21 cellular contexts compared by ENCODE assay signal in the genomic region with DNA sequence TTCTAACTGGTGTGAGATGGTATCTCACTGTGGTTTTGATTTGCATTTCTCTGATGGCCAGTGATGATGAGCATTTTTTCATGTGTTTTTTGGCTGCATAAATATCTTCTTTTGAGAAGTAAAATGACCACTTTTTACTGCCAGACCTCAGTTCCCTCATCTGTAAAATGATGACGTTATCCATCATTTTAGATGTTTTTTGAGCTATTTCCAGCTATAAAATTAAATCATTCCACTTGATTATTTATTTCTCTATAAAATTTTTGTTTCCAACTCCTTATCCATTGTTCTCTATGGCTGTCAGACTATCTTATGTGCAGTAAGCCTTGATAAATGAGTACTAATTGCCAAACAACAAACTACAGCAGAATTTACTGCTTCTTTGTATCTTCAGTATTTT. TPM values are rescaled to one million over a fixed set of nuclear protein-coding genes. Genes with fewer than 3 reads are reported as not detected.
A peak's percentile ranks its signal among the peaks of the same experiment; 100 is the strongest.
DNase-seq lines count a peak whose midpoint lies in the region; ATAC-seq, FAIRE-seq and TF ChIP-seq lines count a peak whose summit lies in the region.
"Had no signal": no experiment of that assay in that cellular context is flagged by ENCODE, and none has a peak within 500 bp of the region (broad histone marks: within the 10 kb centered on the region; RNA-seq: fewer than 3 reads in every experiment).

No MANE protein-coding gene starts in this region.

- H3K4me2 ChIP-seq in endothelial cell of umbilical vein (ENCODE audit: insufficient read depth, low read length) = no peak overlapping the region
- no peak overlapping the region for H3K4me2 ChIP-seq in skeletal muscle satellite cell (ENCODE audit: low read length)
- H3K4me2 ChIP-seq: BLaER1 had no signal

- intact Hi-C loops in endothelial cell of umbilical vein (cut with micrococcal nuclease) (no loop called here), psoas muscle (cut with DNase I) (no loop called here)

- H3K36me3 ChIP-seq in ACC112 (ENCODE audit: insufficient read depth, low read length) = no peaks in the 10 kb centered on the region
- no peaks in the 10 kb centered on the region for H3K36me3 ChIP-seq in RWPE2 (ENCODE audit: low read depth)
- H3K36me3 ChIP-seq in endothelial cell of umbilical vein (ENCODE audit: control insufficient read depth in 2 of 2, extremely low read depth in 1 of 2, insufficient read depth in 2 of 2, low read length in 2 of 2) = peaks cover 0 to 9% of the 10 kb centered on the region in 2 experiments
- H3K36me3 ChIP-seq in skeletal muscle satellite cell (ENCODE audit: insufficient read depth, low read length) = no peaks in the 10 kb centered on the region
- H3K36me3 ChIP-seq in psoas muscle (ENCODE audit: insufficient read depth in 1 of 2, low read depth in 1 of 2) = no peaks in the 10 kb centered on the region
- H3K36me3 ChIP-seq: BLaER1 had no signal

- H3K27me3 ChIP-seq in ACC112 (ENCODE audit: insufficient read depth, low read length) (no peaks in the 10 kb centered on the region), RWPE2 (ENCODE audit: insufficient read depth, poor library complexity, severe bottlenecking) (no peaks in the 10 kb centered on the region), endothelial cell of umbilical vein (ENCODE audit: control insufficient read depth in 2 of 2, insufficient read depth in 2 of 2, low read length in 2 of 2) (no peaks in the 10 kb centered on the region), skeletal muscle satellite cell (ENCODE audit: control insufficient read depth, insufficient read depth, low read length) (no peaks in the 10 kb centered on the region), psoas muscle (ENCODE audit: insufficient read depth in 3 of 3, low read length in 2 of 3) (no peaks in the 10 kb centered on the region)
- H3K27me3 ChIP-seq: BLaER1 had no signal

- H3K79me2 ChIP-seq in ACC112 (ENCODE audit: control insufficient read depth, insufficient read depth, low read length, unreplicated experiment) (no peaks in the 10 kb centered on the region), endothelial cell of umbilical vein (ENCODE audit: control insufficient read depth, insufficient read depth, low read length) (peaks cover 35% of the 10 kb centered on the region)

- no peak overlapping the region for H3K9ac ChIP-seq in endothelial cell of umbilical vein (replicated peaks; ENCODE audit: extremely low read depth, insufficient read depth, low read length)
- peak overlapping the region; percentile 76 for H3K9ac ChIP-seq in skeletal muscle satellite cell (ENCODE audit: low read depth, low read length)
- H3K9ac ChIP-seq: BLaER1 had no signal

- FAIRE-seq in endothelial cell of umbilical vein (lab: Jason Lieb, UNC) = no peak
- FAIRE-seq: A204.1, GM12892, GM18507, H1, K562 had no signal

- TF ChIP-seq CTCF in RWPE2 (IDR thresholded peaks at IDR 0.05; ENCODE audit: poor library complexity, severe bottlenecking) = no peak
- TF ChIP-seq CTCF in endothelial cell of umbilical vein (IDR thresholded peaks at IDR 0.05; ENCODE audit: extremely low read depth in 1 of 2, insufficient read depth in 1 of 2, low read depth in 1 of 2, low read length in 2 of 2) = no peak
- TF ChIP-seq CTCF in psoas muscle (IDR thresholded peaks at IDR 0.05) = no peak

- CTCF ChIA-PET in endothelial cell of umbilical vein (lab: Charles Lee) = interaction anchor here (1.0 to 2.0 kb wide), 4 partner anchors 22 to 321 kb away, joined by 3 to 17 read pairs (median 6); no protein-coding TSS in a partner anchor

- H3K9me3 ChIP-seq in RWPE2 (ENCODE audit: severe bottlenecking) = no peaks in the 10 kb centered on the region
- H3K9me3 ChIP-seq in endothelial cell of umbilical vein (replicated peaks; ENCODE audit: control insufficient read depth, insufficient read depth, low read length) = no peaks in the 10 kb centered on the region
- H3K9me3 ChIP-seq in skeletal muscle satellite cell (replicated peaks; ENCODE audit: low read length) = no peaks in the 10 kb centered on the region
- no peaks in the 10 kb centered on the region for H3K9me3 ChIP-seq in psoas muscle
- H3K9me3 ChIP-seq: BLaER1 had no signal

- no peak for ATAC-seq in RWPE2 (ENCODE audit: low read depth)
- no peak for ATAC-seq in left lobe of liver
- ATAC-seq in psoas muscle = no peak
- ATAC-seq: K562 had no signal

- DNase-seq in RWPE2 (ENCODE audit: low spot score) = no peak
- no peak for DNase-seq in endothelial cell of umbilical vein (ENCODE audit: low read depth, low spot score)
- no peak for DNase-seq in NOMO-1 treated with DMSO at 0.1 percent for 48 hours (lab: John Stamatoyannopoulos, UW; ENCODE audit: unreplicated experiment)
- no peak for DNase-seq in left lobe of liver (ENCODE audit: low spot score)
- DNase-seq in amygdala (lab: John Stamatoyannopoulos, UW) = no peak
- DNase-seq in psoas muscle = no peak
- DNase-seq: CD4-positive, alpha-beta memory T cell; DMS153; DMS79; GDM1; H9 had no signal

- peaks cover 74% of the 10 kb centered on the region for H3K4me1 ChIP-seq in ACC112 (ENCODE audit: control insufficient read depth, insufficient read depth, low read length, unreplicated experiment)
- H3K4me1 ChIP-seq in RWPE2 (ENCODE audit: insufficient read depth, poor library complexity, severe bottlenecking) = peaks cover 30% of the 10 kb centered on the region
- peaks cover 84% of the 10 kb centered on the region for H3K4me1 ChIP-seq in endothelial cell of umbilical vein (ENCODE audit: control insufficient read depth, extremely low read depth, insufficient read depth, low read length)
- peaks cover 83% of the 10 kb centered on the region for H3K4me1 ChIP-seq in skeletal muscle satellite cell (ENCODE audit: control insufficient read depth, insufficient read depth, low read length)
- no peaks in the 10 kb centered on the region for H3K4me1 ChIP-seq in psoas muscle
- H3K4me1 ChIP-seq: BLaER1 had no signal

- dilution Hi-C loops in endothelial cell of umbilical vein (cut with MboI; ENCODE audit: extremely low pct_ligation_motif_present, low sequenced_read_pairs) = no loop called here

- H3K9me1 ChIP-seq in endothelial cell of umbilical vein (replicated peaks; ENCODE audit: control insufficient read depth, extremely low read depth, insufficient read depth, low read length) = no peaks in the 10 kb centered on the region

- POLR2A ChIA-PET in endothelial cell of umbilical vein (lab: Charles Lee) = no interaction called here

- no peak for TF ChIP-seq POLR2A in endothelial cell of umbilical vein (IDR thresholded peaks at IDR 0.05; ENCODE audit: low read depth, low read length)

- H2AFZ ChIP-seq in ACC112 (ENCODE audit: low read length, unreplicated experiment) = no peak overlapping the region
- no peak overlapping the region for H2AFZ ChIP-seq in endothelial cell of umbilical vein (ENCODE audit: low read depth, low read length)

- no peak overlapping the region for H3K4me3 ChIP-seq in ACC112 (ENCODE audit: low read depth, low read length)
- no peak overlapping the region for H3K4me3 ChIP-seq in RWPE2 (ENCODE audit: severe bottlenecking)
- H3K4me3 ChIP-seq in endothelial cell of umbilical vein (replicated peaks in 1 of 3; ENCODE audit: insufficient read depth in 1 of 3, low read depth in 1 of 3, low read length in 3 of 3) = no peak overlapping the region
- H3K4me3 ChIP-seq in skeletal muscle satellite cell (ENCODE audit: low read length) = no peak overlapping the region
- H3K4me3 ChIP-seq in psoas muscle = no peak overlapping the region
- H3K4me3 ChIP-seq: BLaER1, K562 had no signal

- 71 to 90% (median 83%) methylated on average over 1 of the region's 1 CpG for WGBS in psoas muscle, 3 donors

- H3K27ac ChIP-seq in ACC112 (ENCODE audit: low read depth, low read length) (peak overlapping the region; percentile 87), RWPE2 (ENCODE audit: poor library complexity, severe bottlenecking) (peak overlapping the region; percentile 78), endothelial cell of umbilical vein (ENCODE audit: insufficient read depth, low read depth, low read length) (peak overlapping the region; percentile 89), psoas muscle (no peak overlapping the region)
- H3K27ac ChIP-seq: BLaER1, HL-60 had no signal

- H4K20me1 ChIP-seq in endothelial cell of umbilical vein (replicated peaks; ENCODE audit: control insufficient read depth, extremely low read depth, insufficient read depth, low read length) = no peaks in the 10 kb centered on the region
- H4K20me1 ChIP-seq: BLaER1 had no signal

- no TSS peak for BruUV-seq in endothelial cell of umbilical vein (replicated peaks; lab: Mats Ljungman, UMichigan)

TF ChIP-seq in endothelial cell of umbilical vein, 7 proteins besides CTCF, POLR2A, EP300 and RAD21:
- no peak for TF ChIP-seq MYC (IDR thresholded peaks at IDR 0.05; ENCODE audit: low read depth, low read length)
- TF ChIP-seq, protein P1, sequence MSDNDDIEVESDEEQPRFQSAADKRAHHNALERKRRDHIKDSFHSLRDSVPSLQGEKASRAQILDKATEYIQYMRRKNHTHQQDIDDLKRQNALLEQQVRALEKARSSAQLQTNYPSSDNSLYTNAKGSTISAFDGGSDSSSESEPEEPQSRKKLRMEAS (IDR thresholded peaks at IDR 0.05; ENCODE audit: insufficient read depth, insufficient read length) = no peak

RNA-seq across cellular contexts. Expression of a gene that starts 33.2 kb away (rescaled TPM):
- total RNA-seq in endothelial cell of umbilical vein = 770 and 1,035 TPM in 2 replicates
- polyA plus RNA-seq in endothelial cell of umbilical vein = 233 and 287 TPM in 2 replicates
- 424 and 485 TPM in 2 replicates for polyA plus RNA-seq in endothelial cell of umbilical vein (2011; cell fraction: cytosol; rRNA removed)
- polyA plus RNA-seq in endothelial cell of umbilical vein (2011; cell fraction: nucleus; rRNA removed) = 220 and 222 TPM in 2 replicates
- polyA plus RNA-seq in endothelial cell of umbilical vein (2012) = 35.3 and 230 TPM in 2 replicates
- polyA minus RNA-seq in endothelial cell of umbilical vein = 436 and 440 TPM in 2 replicates
- not detected for polyA minus RNA-seq in endothelial cell of umbilical vein (2011; cell fraction: cytosol; rRNA and poly(A)+ RNA removed)
- 78.8 and 168 TPM in 2 replicates for polyA minus RNA-seq in endothelial cell of umbilical vein (2011; cell fraction: nucleus; rRNA and poly(A)+ RNA removed)
- 1.1 and 1.5 TPM in 2 replicates for total RNA-seq in skeletal muscle satellite cell (2012; rRNA removed)
- total RNA-seq in left lobe of liver = 10.1 TPM
- 100 to 1,000 TPM; 109 to 313 (median 131) TPM for total RNA-seq in psoas muscle
- 100 to 1,000 TPM in 1 of 3 donors, 10 to 100 TPM in 2; 31.0 to 101 (median 62.5) TPM for polyA plus RNA-seq in psoas muscle
- polyA plus RNA-seq: CD14-positive monocyte had no signal
